In genomic region chr20:17601957-17602356, GRCh38 we compare ENCODE assay signal across 22 cellular contexts. TPM values are rescaled to one million over a fixed set of nuclear protein-coding genes. Genes with fewer than 3 reads are reported as not detected.
DNase-seq lines count a peak whose midpoint lies in the region; ATAC-seq and TF ChIP-seq lines count a peak whose summit lies in the region.
"Had no signal": no experiment of that assay in that cellular context is flagged by ENCODE, and none has a peak within 500 bp of the region (broad histone marks: within the 10 kb centered on the region; RNA-seq: fewer than 3 reads in every experiment).

No MANE protein-coding gene starts in this region.

- H3K27ac Mint-ChIP-seq in natural killer cell (peak overlapping the region in 1 of 2 donors; percentile 69), nephron progenitor cell (peak overlapping the region; percentile 86)
- peak overlapping the region in 1 of 2 donors; percentile 70 for H3K27ac Mint-ChIP-seq in natural killer cell treated with Interleukin-12 subunit alpha and Interleukin-12 subunit beta and Interleukin-15 and Interleukin-18, amount 100 ng/mL, for 72 hours
- peak overlapping the region; percentile 33 to 44 for H3K27ac Mint-ChIP-seq in effector memory CD8-positive, alpha-beta T cell
- H3K27ac Mint-ChIP-seq: activated CD4-positive, alpha-beta memory T cell treated with anti-CD3 and anti-CD28 coated beads for 36 hours; activated naive CD8-positive, alpha-beta T cell had no signal

- no peak for ATAC-seq in natural killer cell
- ATAC-seq in natural killer cell treated with Interleukin-12 subunit alpha and Interleukin-12 subunit beta and Interleukin-15 and Interleukin-18, amount 100 ng/mL, for 72 hours: no peak
- no peak for ATAC-seq in effector memory CD8-positive, alpha-beta T cell (replicated peaks)
- ATAC-seq: gastrocnemius medialis, Right ventricle myocardium inferior had no signal

- H3K4me3 Mint-ChIP-seq in natural killer cell (peak overlapping the region; percentile 47), nephron progenitor cell (no peak overlapping the region)
- no peak overlapping the region for H3K4me3 Mint-ChIP-seq in natural killer cell treated with Interleukin-12 subunit alpha and Interleukin-12 subunit beta and Interleukin-15 and Interleukin-18, amount 100 ng/mL, for 72 hours
- H3K4me3 Mint-ChIP-seq in effector memory CD8-positive, alpha-beta T cell: no peak overlapping the region
- H3K4me3 Mint-ChIP-seq: activated CD4-positive, alpha-beta memory T cell treated with anti-CD3 and anti-CD28 coated beads for 36 hours; activated naive CD8-positive, alpha-beta T cell had no signal

- H3K9me3 ChIP-seq in adrenal gland (replicated peaks in 1 of 3): no peaks in the 10 kb centered on the region
- H3K9me3 ChIP-seq: gastrocnemius medialis had no signal

- H3K27me3 Mint-ChIP-seq in natural killer cell (ENCODE audit: low read depth in 2 of 2): no peaks in the 10 kb centered on the region
- no peaks in the 10 kb centered on the region for H3K27me3 Mint-ChIP-seq in natural killer cell treated with Interleukin-12 subunit alpha and Interleukin-12 subunit beta and Interleukin-15 and Interleukin-18, amount 100 ng/mL, for 72 hours
- no peaks in the 10 kb centered on the region for H3K27me3 Mint-ChIP-seq in effector memory CD8-positive, alpha-beta T cell
- H3K27me3 Mint-ChIP-seq in nephron progenitor cell (ENCODE audit: low read depth, poor library complexity): no peaks in the 10 kb centered on the region
- H3K27me3 Mint-ChIP-seq: activated CD4-positive, alpha-beta memory T cell treated with anti-CD3 and anti-CD28 coated beads for 36 hours; activated naive CD8-positive, alpha-beta T cell had no signal

- no peak for TF ChIP-seq POLR2A in adrenal gland (IDR thresholded peaks at IDR 0.05)

- no peak for DNase-seq in natural killer cell
- no peak for DNase-seq in natural killer cell treated with Interleukin-12 subunit alpha and Interleukin-12 subunit beta and Interleukin-15 and Interleukin-18, amount 100 ng/mL, for 72 hours (ENCODE audit: low spot score)
- DNase-seq in effector memory CD8-positive, alpha-beta T cell: no peak
- no peak for DNase-seq in nephron progenitor cell
- DNase-seq in HuH-7.5 (ENCODE audit: low spot score): no peak
- no peak for DNase-seq in activated effector memory CD4-positive, alpha-beta T cell treated with Interleukin-2 at 50 U/mL for 16 hours
- no peak for DNase-seq in stimulated activated CD4-positive, alpha-beta T cell treated with anti-CD3 and anti-CD28 coated beads, Interleukin-2, amount 100 ng/mL, for 24 hours
- no peak for DNase-seq in adrenal gland
- DNase-seq: activated CD4-positive, alpha-beta memory T cell treated with anti-CD3 and anti-CD28 coated beads for 36 hours; activated T-cell treated with anti-CD3 and anti-CD28 coated beads, Interleukin-2, amount 50 U/mL, for 48 hours; C1 segment of cervical spinal cord; dermis blood vessel endothelial cell; DMS153; gastrocnemius medialis; GOT3; KG1; MV-4-11; NCI-H2029; NCI-H510A; SW 1271 had no signal

- no peak overlapping the region for H3K4me3 ChIP-seq in adrenal gland
- H3K4me3 ChIP-seq: gastrocnemius medialis had no signal

- WGBS in adrenal gland, 4 donors: 80 to 84% (median 83%) methylated on average over 4 of the region's 4 CpGs

- peaks cover 8 to 16% of the 10 kb centered on the region in 2 donors for H3K4me1 ChIP-seq in adrenal gland (replicated peaks in 1 of 2)
- H3K4me1 ChIP-seq: gastrocnemius medialis had no signal

- intact Hi-C loops in natural killer cell (cut with micrococcal nuclease): no loop called here
- intact Hi-C loops in adrenal gland (cut with DNase I): no loop called here

- H3K27ac ChIP-seq in adrenal gland: no peak overlapping the region
- H3K27ac ChIP-seq: gastrocnemius medialis had no signal

- no peaks in the 10 kb centered on the region for H3K9me3 Mint-ChIP-seq in natural killer cell
- H3K9me3 Mint-ChIP-seq in natural killer cell treated with Interleukin-12 subunit alpha and Interleukin-12 subunit beta and Interleukin-15 and Interleukin-18, amount 100 ng/mL, for 72 hours: no peaks in the 10 kb centered on the region
- no peaks in the 10 kb centered on the region for H3K9me3 Mint-ChIP-seq in effector memory CD8-positive, alpha-beta T cell
- peaks cover 13% of the 10 kb centered on the region for H3K9me3 Mint-ChIP-seq in nephron progenitor cell
- H3K9me3 Mint-ChIP-seq: activated CD4-positive, alpha-beta memory T cell treated with anti-CD3 and anti-CD28 coated beads for 36 hours had no signal

- H3K36me3 Mint-ChIP-seq in natural killer cell: peaks cover 9% of the 10 kb centered on the region
- H3K36me3 Mint-ChIP-seq in natural killer cell treated with Interleukin-12 subunit alpha and Interleukin-12 subunit beta and Interleukin-15 and Interleukin-18, amount 100 ng/mL, for 72 hours: no peaks in the 10 kb centered on the region
- peaks cover 35% of the 10 kb centered on the region for H3K36me3 Mint-ChIP-seq in effector memory CD8-positive, alpha-beta T cell (ENCODE audit: insufficient read depth)
- H3K36me3 Mint-ChIP-seq in nephron progenitor cell (ENCODE audit: low read depth): peaks cover 49% of the 10 kb centered on the region

- peaks cover 16 to 31% of the 10 kb centered on the region in 2 donors for H3K4me1 Mint-ChIP-seq in natural killer cell
- H3K4me1 Mint-ChIP-seq in natural killer cell treated with Interleukin-12 subunit alpha and Interleukin-12 subunit beta and Interleukin-15 and Interleukin-18, amount 100 ng/mL, for 72 hours (ENCODE audit: low read depth in 2 of 2): peaks cover 10 to 11% of the 10 kb centered on the region in 2 donors
- peaks cover 8 to 23% of the 10 kb centered on the region in 2 donors for H3K4me1 Mint-ChIP-seq in effector memory CD8-positive, alpha-beta T cell (ENCODE audit: low read depth in 2 of 2)
- peaks cover 14% of the 10 kb centered on the region for H3K4me1 Mint-ChIP-seq in nephron progenitor cell

- no peak for TF ChIP-seq CTCF in natural killer cell (IDR thresholded peaks at IDR 0.05)
- TF ChIP-seq CTCF in nephron progenitor cell (IDR thresholded peaks at IDR 0.05): no peak
- no peak for TF ChIP-seq CTCF in adrenal gland (IDR thresholded peaks at IDR 0.05)

- peaks cover 0 to 12% of the 10 kb centered on the region in 2 donors for H3K36me3 ChIP-seq in adrenal gland (replicated peaks in 1 of 2)

- no peaks in the 10 kb centered on the region for H3K27me3 ChIP-seq in adrenal gland
- H3K27me3 ChIP-seq: gastrocnemius medialis had no signal

RNA-seq across cellular contexts. Expression of gene DSTN, which starts 32.1 kb away (rescaled TPM):
- total RNA-seq in natural killer cell: 10 to 100 TPM; 47.5 to 73.5 (median 70.0) TPM
- 10 to 100 TPM; 42.5 to 59.1 TPM for total RNA-seq in natural killer cell treated with Interleukin-12 subunit alpha and Interleukin-12 subunit beta and Interleukin-15 and Interleukin-18, amount 100 ng/mL, for 72 hours
- total RNA-seq in adrenal gland: 100 to 1,000 TPM; 256 to 385 (median 280) TPM
- polyA plus RNA-seq in adrenal gland: 100 to 1,000 TPM; 184 to 552 (median 192) TPM
